1 cellular context compared by ENCODE assay signal in the genomic region with DNA sequence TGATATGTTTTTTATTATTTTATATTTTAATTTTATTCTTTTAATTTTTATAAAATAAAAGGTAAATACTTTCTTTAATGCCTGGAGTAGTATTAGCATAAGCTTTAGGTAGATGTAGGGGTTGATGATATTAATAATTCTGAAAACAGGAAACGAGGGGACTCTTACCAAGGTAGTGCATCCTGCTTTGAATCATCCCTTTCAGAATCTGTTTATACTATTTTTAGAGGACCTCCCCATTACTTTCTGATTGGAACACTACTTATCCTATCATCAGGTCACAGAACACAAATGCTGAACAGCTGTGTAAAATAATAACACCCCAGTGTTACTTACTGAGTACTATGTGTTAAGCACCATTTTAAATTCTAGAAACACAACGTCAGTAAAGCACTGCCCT.
TF ChIP-seq lines count a peak whose summit lies in the region.

No MANE protein-coding gene starts in this region.

TF ChIP-seq in GM23338, 12 proteins besides CTCF, POLR2A, EP300 and RAD21 (continued from another document):
- TF ChIP-seq REST (IDR thresholded peaks at IDR 0.05; ENCODE audit: unreplicated experiment) (no peak), ZNF331 (CRISPR knock-in tag; IDR thresholded peaks at IDR 0.05; ENCODE audit: low read depth) (no peak)
